ENCODE assay signal across 9 cellular contexts in genomic region chr14:26281280-26281998, GRCh38.
DNase-seq lines count a peak whose midpoint lies in the region; ATAC-seq and TF ChIP-seq lines count a peak whose summit lies in the region.
"Had no signal": no experiment of that assay in that cellular context is flagged by ENCODE, and none has a peak within 500 bp of the region (broad histone marks: within the 10 kb centered on the region; RNA-seq: fewer than 3 reads in every experiment).

No MANE protein-coding gene starts in this region.

- no peak for TF ChIP-seq POLR2A in vagina (IDR thresholded peaks at IDR 0.05)

- intact Hi-C loops in vagina (cut with DNase I) (no loop called here), Right ventricle myocardium superior (cut with DNase I) (no loop called here)

- H3K4me3 ChIP-seq in foreskin fibroblast (ENCODE audit: low read depth in 1 of 2, low read length in 2 of 2), result no peak overlapping the region
- no peak overlapping the region for H3K4me3 ChIP-seq in vagina

- DNase-seq in SIG-M5 treated with dmso at 0.1 percent for 504 hours (lab: John Stamatoyannopoulos, UW; ENCODE audit: unreplicated experiment) (peak; percentile 36), SIG-M5 (lab: John Stamatoyannopoulos, UW) (no peak), SK-MEL-5 (ENCODE audit: low read depth, low spot score) (peak; percentile 37), foreskin fibroblast (peak; percentile 4 to 65), vagina (ENCODE audit: extremely low spot score in 2 of 2) (no peak), Right ventricle myocardium superior (no peak), T1000 (lab: John Stamatoyannopoulos, UW) (no peak)
- DNase-seq: CD4-positive, CD25-positive, alpha-beta regulatory T cell had no signal

- ATAC-seq in HG03039 (IDR thresholded peaks at IDR 0.05; ENCODE audit: unreplicated experiment) (no peak), Right ventricle myocardium superior (ENCODE audit: poor library complexity) (no peak)

- peak overlapping the region; percentile 7 for H3K27ac ChIP-seq in vagina

- H3K36me3 ChIP-seq in vagina, result no peaks in the 10 kb centered on the region

- in situ Hi-C loops in SK-MEL-5 (cut with HindIII; ENCODE audit: low pct_unique_long_range_greater_than_20kb, low sequenced_read_pairs), result no loop called here

- no peaks in the 10 kb centered on the region for H3K27me3 ChIP-seq in vagina

- TF ChIP-seq CTCF in foreskin fibroblast (IDR thresholded peaks at IDR 0.05; ENCODE audit: low read depth, low read length), result no peak
- TF ChIP-seq CTCF in vagina (IDR thresholded peaks at IDR 0.05), result no peak

- peaks cover 22% of the 10 kb centered on the region for H3K4me1 ChIP-seq in vagina

- no peaks in the 10 kb centered on the region for H3K9me3 ChIP-seq in vagina

Comparison
In these comparisons a context has a peak if more than half of its experiments do, and no peak if none do; other contexts are left out.
1. DNase-seq: peak in SIG-M5 treated with dmso at 0.1 percent for 504 hours (single experiment), SK-MEL-5 (single experiment) and foreskin fibroblast (2 of 2); none in SIG-M5 (single experiment), vagina (0 of 2), Right ventricle myocardium superior (single experiment) and T1000 (single experiment).